In the genomic region with DNA sequence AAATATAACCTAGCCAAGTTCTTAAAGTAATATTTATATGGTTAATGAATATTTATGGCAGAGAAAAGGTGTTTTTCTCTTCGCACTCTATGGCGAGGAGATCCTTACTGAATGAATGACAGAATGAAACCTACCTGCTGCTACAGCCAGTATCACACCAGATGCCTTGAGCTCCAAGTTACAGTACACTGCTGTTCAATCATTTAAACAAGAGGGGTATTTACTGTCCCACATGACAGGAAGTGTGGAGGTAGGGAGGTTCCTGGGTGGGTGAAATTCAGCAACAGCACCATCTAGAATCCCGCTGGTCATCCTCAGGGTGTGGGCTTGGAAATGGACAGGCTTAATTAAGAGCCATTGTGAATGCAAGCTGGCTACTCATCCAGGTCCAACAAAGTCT, we compare ENCODE assay signal across 12 cellular contexts. TPM values are rescaled to one million over a fixed set of nuclear protein-coding genes. Genes with fewer than 3 reads are reported as not detected.
DNase-seq lines count a peak whose midpoint lies in the region; ATAC-seq and TF ChIP-seq lines count a peak whose summit lies in the region.
"Had no signal": no experiment of that assay in that cellular context is flagged by ENCODE, and none has a peak within 500 bp of the region (broad histone marks: within the 10 kb centered on the region; RNA-seq: fewer than 3 reads in every experiment).

No MANE protein-coding gene starts in this region.

- H2BK120ac ChIP-seq in H9 (ENCODE audit: low read depth, low read length, poor library complexity, severe bottlenecking) = no peak overlapping the region
- no peak overlapping the region for H2BK120ac ChIP-seq in mesenchymal stem cell (ENCODE audit: low read depth, low read length)

- peaks cover 37 to 40% of the 10 kb centered on the region in 2 experiments for H3K4me1 Mint-ChIP-seq in H9
- H3K4me1 Mint-ChIP-seq in activated T-helper 17 cell treated with anti-CD3 and anti-CD28 coated beads, Interleukin-2, amount 50 U/mL, for 72 hours = peaks cover 48% of the 10 kb centered on the region

- no peak overlapping the region for H3K9ac ChIP-seq in H9 (ENCODE audit: extremely low read depth, insufficient read length, low read length)
- peak overlapping the region; percentile 93 for H3K9ac ChIP-seq in mesenchymal stem cell (ENCODE audit: low read length)

- H3K79me1 ChIP-seq in H9 (ENCODE audit: insufficient read depth, low read depth, low read length, poor library complexity, severe bottlenecking) (no peaks in the 10 kb centered on the region), mesenchymal stem cell (replicated peaks; ENCODE audit: low read length, poor library complexity, severe bottlenecking) (peaks cover 26% of the 10 kb centered on the region)

- no peak overlapping the region for H2BK5ac ChIP-seq in H9 (ENCODE audit: insufficient read length, low read length)
- no peak overlapping the region for H2BK5ac ChIP-seq in mesenchymal stem cell (ENCODE audit: low read depth, low read length, poor library complexity, severe bottlenecking)

- no peaks in the 10 kb centered on the region for H3K9me3 ChIP-seq in H9 (ENCODE audit: control insufficient read depth, low read depth, low read length)
- H3K9me3 ChIP-seq in mesenchymal stem cell (ENCODE audit: control insufficient read depth, low read length) = no peaks in the 10 kb centered on the region
- H3K9me3 ChIP-seq in transverse colon = no peaks in the 10 kb centered on the region

- no peak overlapping the region for H3K27ac ChIP-seq in H9 (ENCODE audit: insufficient read length, low read depth, low read length)
- H3K27ac ChIP-seq in mesenchymal stem cell (ENCODE audit: low read length, poor library complexity, severe bottlenecking) = no peak overlapping the region
- H3K27ac ChIP-seq in transverse colon = peak overlapping the region; percentile 20 to 68 (median 52)

- H2BK15ac ChIP-seq in H9 (ENCODE audit: low read depth, low read length) (no peak overlapping the region), mesenchymal stem cell (ENCODE audit: low read depth, poor library complexity, severe bottlenecking) (no peak overlapping the region)

- H3K27me3 ChIP-seq in H9 (ENCODE audit: insufficient read depth, low read length) (no peaks in the 10 kb centered on the region), mesenchymal stem cell (ENCODE audit: control insufficient read depth in 1 of 2, insufficient read depth in 1 of 2, low read length in 2 of 2) (no peaks in the 10 kb centered on the region), transverse colon (no peaks in the 10 kb centered on the region)

- no peak overlapping the region for H4K8ac ChIP-seq in H9 (replicated peaks; ENCODE audit: insufficient read length, low read depth, low read length)
- H4K8ac ChIP-seq in mesenchymal stem cell (ENCODE audit: low read length) = no peak overlapping the region

- H3K79me2 ChIP-seq in H9 (ENCODE audit: insufficient read depth, low read length) = 0 out of 2 replicates have a peak, but pooled peaks cover 3% of the 10 kb centered on the region

- no peaks in the 10 kb centered on the region for H3K36me3 ChIP-seq in mesenchymal stem cell (ENCODE audit: control insufficient read depth in 1 of 2, insufficient read depth in 2 of 2, low read depth in 1 of 2, low read length in 2 of 2)
- H3K36me3 ChIP-seq in transverse colon = no peaks in the 10 kb centered on the region

- no peak overlapping the region for H2BK12ac ChIP-seq in H9 (ENCODE audit: insufficient read length, low read depth, low read length)
- H2BK12ac ChIP-seq in mesenchymal stem cell (ENCODE audit: low read length in 2 of 2) = peak overlapping the region in 1 of 2 experiments; percentile 90

- H3K14ac ChIP-seq in H9 (ENCODE audit: insufficient read depth, low read length) = no peak overlapping the region
- peak overlapping the region in 1 of 2 experiments; percentile 44 for H3K14ac ChIP-seq in mesenchymal stem cell (ENCODE audit: low read length in 2 of 2)

- no peak for TF ChIP-seq EP300 in transverse colon (IDR thresholded peaks at IDR 0.05; ENCODE audit: low read depth)

- H3K4me2 ChIP-seq in H9 (ENCODE audit: insufficient read depth, insufficient read length, low read length) = no peak overlapping the region
- H3K4me2 ChIP-seq in mesenchymal stem cell (ENCODE audit: low read length, poor library complexity, severe bottlenecking) = no peak overlapping the region

- no peak overlapping the region for H4K5ac ChIP-seq in H9 (ENCODE audit: insufficient read length, low read depth, low read length)

- WGBS in H9 (ENCODE audit: extremely low coverage, insufficient read length, low lambda C conversion rate) = no CpG with 5 or more reads among the region's 3 CpGs
- WGBS in mesenchymal stem cell = 98% methylated on average over 3 of the region's 3 CpGs
- 86 to 91% methylated on average over 2 to 3 of the region's 3 CpGs for WGBS in transverse colon (ENCODE audit: low coverage in 1 of 2), 2 donors

- H4K91ac ChIP-seq in H9 (ENCODE audit: insufficient read length, low read depth, low read length) = no peak overlapping the region
- H4K91ac ChIP-seq in mesenchymal stem cell (ENCODE audit: low read length) = no peak overlapping the region

- in situ Hi-C loops in transverse colon (cut with MboI; ENCODE audit: low pct_ligation_motif_present in 1 of 4, low pct_unique_long_range_greater_than_20kb in 1 of 4, low sequenced_read_pairs in 3 of 4) = no loop called here

- H3K18ac ChIP-seq in H9 (ENCODE audit: insufficient read length, low read depth, low read length) (no peak overlapping the region), mesenchymal stem cell (ENCODE audit: low read depth in 1 of 2, low read length in 2 of 2) (no peak overlapping the region)

- H3K27me3 Mint-ChIP-seq in H9 (ENCODE audit: low read depth) = no peaks in the 10 kb centered on the region
- H3K27me3 Mint-ChIP-seq in activated T-helper 17 cell treated with anti-CD3 and anti-CD28 coated beads, Interleukin-2, amount 50 U/mL, for 72 hours = no peaks in the 10 kb centered on the region

- no peaks in the 10 kb centered on the region; the same call in 1 of the 2 replicates for H3K4me1 ChIP-seq in H9 (ENCODE audit: insufficient read depth, low read length)
- H3K4me1 ChIP-seq in mesenchymal stem cell (ENCODE audit: control insufficient read depth, insufficient read depth, low read depth, low read length) = peaks cover 3% of the 10 kb centered on the region
- H3K4me1 ChIP-seq in transverse colon = peaks cover 5 to 51% (median 13%) of the 10 kb centered on the region in 4 donors

- TF ChIP-seq CTCF in H9 (conservative IDR thresholded peaks at IDR 0.05) (no peak), transverse colon (IDR thresholded peaks at IDR 0.05) (no peak)

- H3K4me3 ChIP-seq in mesenchymal stem cell (ENCODE audit: insufficient read depth in 1 of 2, low read depth in 1 of 2, low read length in 2 of 2) (no peak overlapping the region), transverse colon (no peak overlapping the region)

- H3K23ac ChIP-seq in H9 (ENCODE audit: insufficient read length, low read depth, low read length) (no peak overlapping the region), mesenchymal stem cell (ENCODE audit: low read length in 2 of 2) (peak overlapping the region in 1 of 2 experiments; percentile 67)

- H3K23me2 ChIP-seq in H9 (ENCODE audit: insufficient read length, low read depth, low read length, poor library complexity, severe bottlenecking) = no peaks in the 10 kb centered on the region

- H2AFZ ChIP-seq in H9 (ENCODE audit: low read length) (no peak overlapping the region), mesenchymal stem cell (ENCODE audit: low read depth, low read length) (no peak overlapping the region)

- H3K4me3 Mint-ChIP-seq in H9 = no peak overlapping the region
- peak overlapping the region; percentile 50 for H3K4me3 Mint-ChIP-seq in activated T-helper 17 cell treated with anti-CD3 and anti-CD28 coated beads, Interleukin-2, amount 50 U/mL, for 72 hours

- H3K36me3 Mint-ChIP-seq in H9 (ENCODE audit: insufficient read depth in 1 of 3, low read depth in 3 of 3) = no peaks in the 10 kb centered on the region
- H3K36me3 Mint-ChIP-seq in activated T-helper 17 cell treated with anti-CD3 and anti-CD28 coated beads, Interleukin-2, amount 50 U/mL, for 72 hours (ENCODE audit: low read depth) = no peaks in the 10 kb centered on the region

- H3K9me3 Mint-ChIP-seq in H9 = no peaks in the 10 kb centered on the region
- H3K9me3 Mint-ChIP-seq in activated T-helper 17 cell treated with anti-CD3 and anti-CD28 coated beads, Interleukin-2, amount 50 U/mL, for 72 hours = no peaks in the 10 kb centered on the region

- H3K27ac Mint-ChIP-seq in H9 = peak overlapping the region; percentile 37 to 74 (median 47); a peak in 4 of 7 replicates
- H3K27ac Mint-ChIP-seq in activated T-helper 17 cell treated with anti-CD3 and anti-CD28 coated beads, Interleukin-2, amount 50 U/mL, for 72 hours = peak overlapping the region; percentile 78
- H3K27ac Mint-ChIP-seq: progenitor cell of endocrine pancreas had no signal

- no peak overlapping the region for H3T11ph ChIP-seq in H9 (ENCODE audit: low read length)

- H2BK20ac ChIP-seq in H9 (ENCODE audit: low read depth, low read length, poor library complexity, severe bottlenecking) = no peak overlapping the region

- no peak overlapping the region for H2AK5ac ChIP-seq in H9 (ENCODE audit: insufficient read length, low read length)
- H2AK5ac ChIP-seq in mesenchymal stem cell (ENCODE audit: low read length, severe bottlenecking) = no peak overlapping the region

- intact Hi-C loops in transverse colon (cut with DNase I; ENCODE audit: low total_unique reads) = no loop called here

- ATAC-seq in activated T-helper 17 cell treated with anti-CD3 and anti-CD28 coated beads, Interleukin-2, amount 50 U/mL, for 72 hours (replicated peaks) = no peak
- ATAC-seq in left lobe of liver = no peak

- no peak overlapping the region for H3K4ac ChIP-seq in H9 (ENCODE audit: low read depth, low read length)
- peak overlapping the region in 1 of 2 experiments; percentile 28 for H3K4ac ChIP-seq in mesenchymal stem cell (ENCODE audit: low read depth in 1 of 2, low read length in 2 of 2)

- no peak for DNase-seq in H9
- no peak for DNase-seq in mesenchymal stem cell
- no peak for DNase-seq in transverse colon
- DNase-seq in DMS 273 treated with DMSO at 0.1 percent for 48 hours (lab: John Stamatoyannopoulos, UW) = no peak
- no peak for DNase-seq in COR-L47 (lab: John Stamatoyannopoulos, UW)
- DNase-seq in left lobe of liver (ENCODE audit: low spot score) = no peak
- DNase-seq: activated CD8-positive, alpha-beta memory T cell treated with anti-CD3 and anti-CD28 coated beads, Interleukin-2, amount 50 U/mL, for 48 hours; NCI-H1092 treated with DMSO at 0.1 percent for 48 hours; NCI-H446 treated with DMSO at 0.1 percent for 48 hours; RPMI8226 had no signal

- H4K20me1 ChIP-seq in H9 (ENCODE audit: control insufficient read depth, insufficient read depth, insufficient read length) = no peaks in the 10 kb centered on the region

- TF ChIP-seq POLR2A in transverse colon (IDR thresholded peaks at IDR 0.05) = no peak

- H3K56ac ChIP-seq in H9 (ENCODE audit: insufficient read length, low read depth, low read length) = no peak overlapping the region

RNA-seq across cellular contexts. Expression of a gene that starts 14.8 kb away (rescaled TPM):
- total RNA-seq in H9 (2021) = 9.6 and 12.3 TPM in 2 replicates
- total RNA-seq in activated T-helper 17 cell treated with anti-CD3 and anti-CD28 coated beads, Interleukin-2, amount 50 U/mL, for 72 hours = 1 to 10 TPM; 2.2 to 8.4 TPM
- polyA plus RNA-seq in mesenchymal stem cell (2013, experiment 1 of 2) = 29.0 TPM
- polyA plus RNA-seq in mesenchymal stem cell (2013, experiment 2 of 2) = 33.4 TPM
- total RNA-seq in transverse colon = 10 to 100 TPM; 15.0 to 25.4 (median 19.4) TPM
- total RNA-seq in left lobe of liver = 3.8 TPM

Comparison
In these comparisons a context has a peak if more than half of its experiments do, and no peak if none do; other contexts are left out.
1. H3K27ac ChIP-seq: peak in transverse colon (4 of 4); none in H9 (single experiment) and mesenchymal stem cell (single experiment).